16 cellular contexts compared by ENCODE assay signal in the genomic region with DNA sequence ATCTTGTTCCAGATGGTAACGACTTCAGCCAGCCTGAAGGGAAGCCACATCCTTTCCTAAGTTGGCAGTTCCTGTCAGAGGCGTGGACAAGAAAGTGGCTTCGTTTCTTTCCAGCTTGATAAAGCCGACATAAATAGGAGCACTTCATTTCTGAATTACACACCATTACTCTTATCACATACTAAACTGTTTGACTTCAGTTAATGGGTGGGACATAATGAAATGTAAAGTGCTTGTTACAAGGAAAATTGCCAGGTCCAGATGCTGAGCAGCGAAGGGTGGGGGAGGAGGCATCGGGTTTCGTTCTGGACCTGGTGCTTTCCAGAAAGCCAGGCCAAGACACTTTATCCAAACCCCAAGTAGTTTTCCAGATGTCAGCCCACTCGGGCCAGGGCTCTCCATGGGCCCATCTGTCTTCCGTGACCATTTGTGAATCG.
A peak's percentile ranks its signal among the peaks of the same experiment; 100 is the strongest.
DNase-seq lines count a peak whose midpoint lies in the region; ATAC-seq and TF ChIP-seq lines count a peak whose summit lies in the region.
"Had no signal": no experiment of that assay in that cellular context is flagged by ENCODE, and none has a peak within 500 bp of the region (broad histone marks: within the 10 kb centered on the region; RNA-seq: fewer than 3 reads in every experiment).

No MANE protein-coding gene starts in this region.

- H3K9me3 Mint-ChIP-seq in brain: peaks cover 0 to 5% (median 0%) of the 10 kb centered on the region in 5 experiments
- H3K9me3 Mint-ChIP-seq: activated naive CD4-positive, alpha-beta T cell treated with anti-CD3 and anti-CD28 coated beads, Interleukin-2, amount 10 ng/mL, durations not matched to agents 7 days and 5 days; WTC11 had no signal

- H3K79me2 ChIP-seq in osteoblast (ENCODE audit: insufficient read depth, low read length): no peaks in the 10 kb centered on the region

- no peaks in the 10 kb centered on the region for H4K20me1 ChIP-seq in osteoblast (ENCODE audit: insufficient read depth, low read length)

- no peak overlapping the region for H3K4me2 ChIP-seq in osteoblast (ENCODE audit: insufficient read depth, low read length)

- H3K9me3 ChIP-seq in lower lobe of right lung (no peaks in the 10 kb centered on the region), aorta (ENCODE audit: control insufficient read depth, low read length) (no peaks in the 10 kb centered on the region), osteoblast (ENCODE audit: low read depth, low read length) (no peaks in the 10 kb centered on the region)
- H3K9me3 ChIP-seq: ovary had no signal

- TF ChIP-seq CTCF in brain (conservative IDR thresholded peaks at IDR 0.05): no peak
- TF ChIP-seq CTCF in lower lobe of right lung (IDR thresholded peaks at IDR 0.05): no peak
- TF ChIP-seq CTCF in osteoblast (IDR thresholded peaks at IDR 0.05; ENCODE audit: extremely low read depth, low read depth, low read length): no peak

- H3K27me3 Mint-ChIP-seq in brain: no peaks in the 10 kb centered on the region

- no peak overlapping the region for H2AFZ ChIP-seq in osteoblast (ENCODE audit: low read length)

- no peak overlapping the region for H3K4me3 Mint-ChIP-seq in brain
- H3K4me3 Mint-ChIP-seq: activated naive CD4-positive, alpha-beta T cell treated with anti-CD3 and anti-CD28 coated beads, Interleukin-2, amount 10 ng/mL, durations not matched to agents 7 days and 5 days; WTC11 had no signal

- no peaks in the 10 kb centered on the region for H3K27me3 ChIP-seq in lower lobe of right lung (ENCODE audit: low read depth)
- H3K27me3 ChIP-seq in aorta (ENCODE audit: control insufficient read depth in 1 of 2, insufficient read depth in 2 of 2, low read length in 1 of 2): no peaks in the 10 kb centered on the region
- peaks cover 15% of the 10 kb centered on the region for H3K27me3 ChIP-seq in osteoblast (ENCODE audit: insufficient read depth, low read length)
- H3K27me3 ChIP-seq: foreskin keratinocyte, ovary had no signal

- H3K4me1 ChIP-seq in lower lobe of right lung: no peaks in the 10 kb centered on the region
- no peaks in the 10 kb centered on the region for H3K4me1 ChIP-seq in aorta (ENCODE audit: control insufficient read depth in 1 of 2, insufficient read depth in 2 of 2, low read length in 2 of 2)
- no peaks in the 10 kb centered on the region for H3K4me1 ChIP-seq in osteoblast (ENCODE audit: insufficient read depth, low read length)

- ATAC-seq in lower lobe of right lung: peak; percentile 66 to 69
- peak; percentile 25 for ATAC-seq in aorta (ENCODE audit: low FRiP score)
- ATAC-seq: foreskin keratinocyte, SK-N-SH treated with all-trans-retinoic acid at 6 μM for 48 hours, WTC11 had no signal

- intact Hi-C loops in lower lobe of right lung (cut with DNase I): no loop called here
- intact Hi-C loops in aorta (cut with DNase I): no loop called here

- no peaks in the 10 kb centered on the region for H3K36me3 Mint-ChIP-seq in brain
- H3K36me3 Mint-ChIP-seq: activated naive CD4-positive, alpha-beta T cell treated with anti-CD3 and anti-CD28 coated beads, Interleukin-2, amount 10 ng/mL, durations not matched to agents 7 days and 5 days; WTC11 had no signal

- H3K36me3 ChIP-seq in lower lobe of right lung: no peaks in the 10 kb centered on the region
- H3K36me3 ChIP-seq in aorta (ENCODE audit: control insufficient read depth in 1 of 2, insufficient read depth in 2 of 2, low read length in 1 of 2): no peaks in the 10 kb centered on the region
- no peaks in the 10 kb centered on the region for H3K36me3 ChIP-seq in osteoblast (ENCODE audit: insufficient read depth, low read length)
- H3K36me3 ChIP-seq: ovary had no signal

- H3K4me1 Mint-ChIP-seq in brain: peaks cover 21% of the 10 kb centered on the region
- H3K4me1 Mint-ChIP-seq: activated naive CD4-positive, alpha-beta T cell treated with anti-CD3 and anti-CD28 coated beads, Interleukin-2, amount 10 ng/mL, durations not matched to agents 7 days and 5 days had no signal

- peak; percentile 54 to 77 for DNase-seq in NCI-H524 (lab: John Stamatoyannopoulos, UW)
- no peak for DNase-seq in lower lobe of right lung
- DNase-seq in aorta: no peak
- DNase-seq in activated effector memory CD4-positive, alpha-beta T cell treated with Interleukin-2 at 50 U/mL for 16 hours: no peak
- DNase-seq in osteoblast (ENCODE audit: insufficient read length, low spot score, missing footprints): no peak
- DNase-seq in NAMALWA (ENCODE audit: low spot score): no peak
- DNase-seq: activated naive CD4-positive, alpha-beta T cell treated with anti-CD3 and anti-CD28 coated beads, Interleukin-2, amount 10 ng/mL, durations not matched to agents 7 days and 5 days; effector memory CD4-positive, alpha-beta T cell; foreskin keratinocyte; HCEC 1CT; NCI-H2029 had no signal

- WGBS in aorta, 2 donors: 34 to 41% methylated on average over 10 of the region's 10 CpGs

- H3K27ac ChIP-seq in lower lobe of right lung: peak overlapping the region; percentile 10
- H3K27ac ChIP-seq in aorta (ENCODE audit: low read depth in 1 of 2, low read length in 2 of 2): no peak overlapping the region
- H3K27ac ChIP-seq in osteoblast (ENCODE audit: low read depth, low read length): no peak overlapping the region
- H3K27ac ChIP-seq: foreskin keratinocyte, HL-60, ovary had no signal

- peak overlapping the region in 3 of 5 experiments; percentile 26 to 88 (median 67) for H3K27ac Mint-ChIP-seq in brain
- H3K27ac Mint-ChIP-seq: activated naive CD4-positive, alpha-beta T cell treated with anti-CD3 and anti-CD28 coated beads, Interleukin-2, amount 10 ng/mL, durations not matched to agents 7 days and 5 days; WTC11 had no signal

- H3K4me3 ChIP-seq in lower lobe of right lung (no peak overlapping the region), aorta (ENCODE audit: low read length in 2 of 2) (no peak overlapping the region), osteoblast (ENCODE audit: insufficient read depth, low read length) (no peak overlapping the region)
- H3K4me3 ChIP-seq: ovary had no signal

Comparison
In these comparisons a context has a peak if more than half of its experiments do, and no peak if none do; other contexts are left out.
1. DNase-seq: peak in NCI-H524 (2 of 2); none in lower lobe of right lung (single experiment), aorta (0 of 2), activated effector memory CD4-positive, alpha-beta T cell treated with Interleukin-2 at 50 U/mL for 16 hours (single experiment), osteoblast (single experiment) and NAMALWA (single experiment).